8 cellular contexts compared by ENCODE assay signal in the genomic region with DNA sequence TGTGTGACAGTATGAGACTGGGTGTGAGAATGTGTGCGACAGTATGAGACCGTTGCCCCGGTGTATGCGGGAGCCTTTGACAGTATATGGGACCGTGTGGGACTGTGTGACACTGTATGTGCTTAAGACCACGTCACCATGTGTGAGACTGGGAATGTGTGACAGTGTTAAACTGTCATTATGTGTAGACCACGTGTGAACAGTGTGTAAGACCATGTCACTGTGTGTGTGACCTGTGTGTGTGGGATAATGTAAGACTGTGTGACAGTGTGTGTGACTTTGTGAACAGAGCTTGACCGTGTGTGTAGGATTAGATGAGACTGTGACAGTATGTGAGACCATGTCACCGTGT. TPM values are rescaled to one million over a fixed set of nuclear protein-coding genes. Genes with fewer than 3 reads are reported as not detected.
DNase-seq lines count a peak whose midpoint lies in the region; ATAC-seq and TF ChIP-seq lines count a peak whose summit lies in the region.

No MANE protein-coding gene starts in this region.

- TF ChIP-seq CTCF in CD14-positive monocyte (IDR thresholded peaks at IDR 0.05) (no peak), brain (conservative IDR thresholded peaks at IDR 0.05) (no peak), PC-3 (conservative IDR thresholded peaks at IDR 0.05; ENCODE audit: low read depth, low read length) (no peak)

- H3K27ac ChIP-seq in muscle layer of colon (ENCODE audit: low read depth, low read length) (no peak overlapping the region), PC-3 (ENCODE audit: low read length) (no peak overlapping the region)

- CTCF ChIA-PET in PC-3 (lab: Charles Lee), result no interaction called here

- H3K9me3 Mint-ChIP-seq in CD14-positive monocyte, result peaks cover 44 to 88% (median 78%) of the 10 kb centered on the region in 7 donors
- peaks cover 67 to 82% (median 80%) of the 10 kb centered on the region in 5 experiments for H3K9me3 Mint-ChIP-seq in brain

- H3K9ac ChIP-seq in muscle layer of colon (ENCODE audit: low read length) (peak overlapping the region; percentile 31), PC-3 (ENCODE audit: low read length) (no peak overlapping the region)

- no peak for DNase-seq in CD14-positive monocyte (ENCODE audit: low spot score)
- DNase-seq in posterior vena cava (ENCODE audit: low spot score), result no peak
- DNase-seq in PC-3, result no peak
- DNase-seq in DMS79 (lab: John Stamatoyannopoulos, UW), result no peak

- H4K20me1 ChIP-seq in PC-3 (ENCODE audit: low read length), result no peaks in the 10 kb centered on the region

- H3K27me3 ChIP-seq in muscle layer of colon (ENCODE audit: control insufficient read depth in 1 of 2, insufficient read depth in 2 of 2, low read length in 2 of 2) (no peaks in the 10 kb centered on the region), PC-3 (ENCODE audit: low read length) (no peaks in the 10 kb centered on the region)

- H3K4me3 ChIP-seq in muscle layer of colon (ENCODE audit: low read depth in 1 of 2, low read length in 2 of 2) (peak overlapping the region; percentile 83 to 90), PC-3 (ENCODE audit: low read length) (no peak overlapping the region)

- H3K36me3 ChIP-seq in muscle layer of colon (ENCODE audit: insufficient read depth, low read length), result peaks cover 27% of the 10 kb centered on the region
- no peaks in the 10 kb centered on the region for H3K36me3 ChIP-seq in PC-3 (ENCODE audit: low read depth, low read length)

- no peak overlapping the region for H2AFZ ChIP-seq in PC-3 (ENCODE audit: low read length)

- POLR2A ChIA-PET in PC-3 (lab: Charles Lee; ENCODE audit: unreplicated experiment), result no interaction called here

- H3K27ac Mint-ChIP-seq in CD14-positive monocyte (peak overlapping the region in 4 of 7 donors; percentile 88 to 98 (median 96)), brain (peak overlapping the region; percentile 90 to 100 (median 98))

- peaks cover 26 to 39% of the 10 kb centered on the region in 2 donors for H3K36me3 Mint-ChIP-seq in CD14-positive monocyte
- H3K36me3 Mint-ChIP-seq in brain, result peaks cover 89% of the 10 kb centered on the region

- H3K79me2 ChIP-seq in PC-3 (ENCODE audit: low read length), result no peaks in the 10 kb centered on the region

- H3K27me3 Mint-ChIP-seq in CD14-positive monocyte (ENCODE audit: low read depth in 3 of 3), result peaks cover 0 to 5% (median 0%) of the 10 kb centered on the region in 3 donors
- peaks cover 6% of the 10 kb centered on the region for H3K27me3 Mint-ChIP-seq in brain

- peak overlapping the region; percentile 91 to 94 for H3K4me3 Mint-ChIP-seq in CD14-positive monocyte
- H3K4me3 Mint-ChIP-seq in brain, result peak overlapping the region; percentile 90 to 97 (median 93)

- H3K4me2 ChIP-seq in PC-3 (ENCODE audit: low read length), result no peak overlapping the region

- H3K9me2 ChIP-seq in PC-3 (replicated peaks; ENCODE audit: low read length), result no peaks in the 10 kb centered on the region

- no TSS peak for BruUV-seq in PC-3 (replicated peaks; lab: Mats Ljungman, UMichigan)

- H3K4me1 Mint-ChIP-seq in CD14-positive monocyte (peaks cover 19% of the 10 kb centered on the region), brain (peaks cover 37% of the 10 kb centered on the region)

- ATAC-seq in HG03571 (IDR thresholded peaks at IDR 0.05; ENCODE audit: unreplicated experiment) (peak; percentile 5), HG03442 (IDR thresholded peaks at IDR 0.05; ENCODE audit: unreplicated experiment) (no peak), PC-3 (no peak)

- intact Hi-C loops in CD14-positive monocyte (cut with micrococcal nuclease) (loop anchor here (10.0 kb wide), 3 partner anchors 130 to 1780 kb away; partner anchors contain the start of genes ZNF470 (in 2 of the 2), ZFP28 (in 1 of the 2) and ZNF274 (in 1 of the 2)), posterior vena cava (cut with DNase I) (no loop called here), PC-3 (cut with micrococcal nuclease) (no loop called here)

- H3K9me3 ChIP-seq in muscle layer of colon (ENCODE audit: low read length) (peaks cover 37% of the 10 kb centered on the region), PC-3 (ENCODE audit: low read length) (peaks cover 74% of the 10 kb centered on the region)

- peaks cover 15% of the 10 kb centered on the region for H3K4me1 ChIP-seq in muscle layer of colon (ENCODE audit: insufficient read depth, low read length)
- H3K4me1 ChIP-seq in PC-3 (ENCODE audit: insufficient read depth, low read length), result no peaks in the 10 kb centered on the region

- no peaks in the 10 kb centered on the region for H3F3A ChIP-seq in PC-3 (ENCODE audit: low read length, unreplicated experiment)

RNA-seq across cellular contexts. Expression of gene ZNF583, which starts 0.5 kb away (rescaled TPM):
- polyA plus RNA-seq in CD14-positive monocyte (1 to 10 TPM; 4.0 to 6.6 TPM), brain (ENCODE audit: insufficient read depth, low read depth, low replicate concordance) (1.8 TPM)
- total RNA-seq in posterior vena cava (10 to 100 TPM in 1 of 2 donors, 1 to 10 TPM in 1; 9.6 to 10.8 TPM), PC-3 (2014; rRNA removed) (0.11 TPM in 1 of 2 replicates, not detected in the other)

RNA-seq across cellular contexts. Expression of gene ZNF582, which starts 11.3 kb away (rescaled TPM):
- polyA plus RNA-seq in CD14-positive monocyte (1 to 10 TPM; 1.4 to 4.9 TPM), brain (ENCODE audit: insufficient read depth, low read depth, low replicate concordance) (5.6 TPM)
- total RNA-seq in posterior vena cava (1 to 10 TPM; 3.0 to 3.7 TPM), PC-3 (2014; rRNA removed) (not detected in 2 replicates)

Comparison
In these comparisons a context has a peak if more than half of its experiments do, and no peak if none do; other contexts are left out.
1. intact Hi-C loops: an anchor here in CD14-positive monocyte (10.0 kb wide); none called in posterior vena cava and PC-3.